ENCODE assay signal across 8 cellular contexts in the genomic region with DNA sequence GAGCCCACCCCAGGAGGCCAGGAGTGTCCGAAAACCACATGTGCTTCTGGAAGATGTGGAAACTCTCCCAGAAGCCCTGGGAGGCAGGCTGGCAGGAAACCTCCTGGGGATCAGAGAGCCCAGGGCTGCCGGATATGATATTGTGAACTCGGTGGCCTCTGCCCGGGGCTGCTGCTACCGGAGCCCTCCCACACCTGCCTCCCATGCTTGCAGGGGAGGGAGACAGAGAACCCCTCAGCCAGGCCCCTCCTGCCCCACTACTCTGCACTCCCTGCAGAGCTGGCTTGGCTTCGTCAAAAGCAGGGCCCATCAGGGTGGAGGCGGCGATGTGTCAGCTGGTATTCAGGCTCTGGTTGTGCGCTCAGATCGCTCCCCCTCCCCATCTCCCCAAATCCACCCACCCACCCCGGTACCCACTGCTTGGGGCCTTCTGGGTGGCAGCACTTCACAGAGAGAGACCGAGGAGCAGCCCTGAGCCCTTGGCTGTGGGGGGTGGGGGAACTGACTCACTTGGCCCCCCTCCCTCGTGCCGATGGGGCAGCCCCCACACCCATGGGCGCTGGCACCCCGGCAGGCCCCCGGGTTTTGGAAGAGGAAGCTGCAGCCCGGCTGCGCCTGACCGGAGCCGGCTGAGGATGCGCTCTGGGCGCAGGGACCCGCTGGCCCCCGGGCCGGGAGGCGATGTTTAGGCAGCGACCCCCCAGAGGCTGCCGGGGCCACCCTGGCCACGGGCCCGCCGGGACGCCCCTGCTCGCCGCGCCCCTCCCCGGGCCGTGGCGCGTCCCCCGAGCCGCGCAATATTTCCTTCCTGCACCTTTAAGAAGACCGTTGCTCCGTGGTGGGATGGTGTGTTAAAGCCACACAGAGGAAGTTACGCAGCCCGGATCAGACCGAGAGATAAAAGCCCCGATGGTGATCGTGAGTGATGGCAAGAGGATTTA. TPM values are rescaled to one million over a fixed set of nuclear protein-coding genes. Genes with fewer than 3 reads are reported as not detected.
DNase-seq lines count a peak whose midpoint lies in the region; ATAC-seq and TF ChIP-seq lines count a peak whose summit lies in the region.

No MANE protein-coding gene starts in this region.

- TF ChIP-seq POLR2A in thyroid gland (IDR thresholded peaks at IDR 0.05) (no peak), uterus (IDR thresholded peaks at IDR 0.05) (no peak)

- intact Hi-C loops in thyroid gland (cut with DNase I), result no loop called here
- intact Hi-C loops in uterus (cut with DNase I; ENCODE audit: low total_unique reads), result no loop called here

- H3K4me3 ChIP-seq in epithelial cell of esophagus (ENCODE audit: low read length) (no peak overlapping the region), neuron (ENCODE audit: low read length) (peak overlapping the region; percentile 44), thyroid gland (replicated peaks in 1 of 3) (peak overlapping the region in 1 of 3 donors; percentile 32), uterus (peak overlapping the region in 1 of 2 donors; percentile 15)

- WGBS in thyroid gland, 2 donors, result 9 to 31% methylated on average over 5 to 20 of the region's 50 CpGs

- ATAC-seq in HG02981 (IDR thresholded peaks at IDR 0.05; ENCODE audit: unreplicated experiment), result no peak

- no peak for TF ChIP-seq CTCF in epithelial cell of esophagus (IDR thresholded peaks at IDR 0.05; ENCODE audit: insufficient read depth, low read depth, low read length, missing control alignments)
- no peak for TF ChIP-seq CTCF in thyroid gland (IDR thresholded peaks at IDR 0.05)
- TF ChIP-seq CTCF in uterus (IDR thresholded peaks at IDR 0.05), result no peak

- H3K27ac ChIP-seq in thyroid gland (no peak overlapping the region), uterus (no peak overlapping the region)

- peak overlapping the region; percentile 87 for H2AFZ ChIP-seq in neuron (ENCODE audit: low read depth, low read length)

- H3K36me3 ChIP-seq in neuron (ENCODE audit: insufficient read depth, low read length) (no peaks in the 10 kb centered on the region), thyroid gland (no peaks in the 10 kb centered on the region), uterus (no peaks in the 10 kb centered on the region)

- H3K9me3 ChIP-seq in neuron (ENCODE audit: low read length) (no peaks in the 10 kb centered on the region), thyroid gland (no peaks in the 10 kb centered on the region), uterus (no peaks in the 10 kb centered on the region)

- H3K27me3 ChIP-seq in neuron (ENCODE audit: insufficient read depth, low read length) (peaks cover 72% of the 10 kb centered on the region), thyroid gland (peaks cover 18% of the 10 kb centered on the region), uterus (peaks cover 29 to 44% of the 10 kb centered on the region in 2 donors)

- DNase-seq in GM03348 (ENCODE audit: low spot score) (peak; percentile 82), NCI-H82 (lab: John Stamatoyannopoulos, UW) (peak; percentile 96), epithelial cell of esophagus (ENCODE audit: low read depth) (peak; percentile 48), thyroid gland (peak; percentile 15 to 20), uterus (no peak)
- peak; percentile 80 for DNase-seq in activated CD8-positive, alpha-beta memory T cell treated with anti-CD3 and anti-CD28 coated beads for 24 hours

- peaks cover 17% of the 10 kb centered on the region for H3K4me1 ChIP-seq in neuron (ENCODE audit: insufficient read depth, low read length)
- H3K4me1 ChIP-seq in thyroid gland, result peaks cover 12 to 33% of the 10 kb centered on the region in 2 donors
- peaks cover 0 to 16% of the 10 kb centered on the region in 2 donors for H3K4me1 ChIP-seq in uterus

RNA-seq across cellular contexts. Expression of a gene that starts 0.8 kb away (rescaled TPM):
- total RNA-seq in thyroid gland (1 to 10 TPM in 1 of 4 donors, under 1 TPM in 3; 0.44 to 1.2 (median 0.75) TPM), uterus (1 to 10 TPM in 2 of 4 donors, not detected in 2; 1.4 to 4.4 TPM)

Comparison
In these comparisons a context has a peak if more than half of its experiments do, and no peak if none do; other contexts are left out.
1. DNase-seq: peak in GM03348 (single experiment), NCI-H82 (single experiment), activated CD8-positive, alpha-beta memory T cell treated with anti-CD3 and anti-CD28 coated beads for 24 hours (single experiment), epithelial cell of esophagus (single experiment) and thyroid gland (2 of 2); none in uterus (0 of 2).